1 cellular context compared by ENCODE assay signal in the genomic region with DNA sequence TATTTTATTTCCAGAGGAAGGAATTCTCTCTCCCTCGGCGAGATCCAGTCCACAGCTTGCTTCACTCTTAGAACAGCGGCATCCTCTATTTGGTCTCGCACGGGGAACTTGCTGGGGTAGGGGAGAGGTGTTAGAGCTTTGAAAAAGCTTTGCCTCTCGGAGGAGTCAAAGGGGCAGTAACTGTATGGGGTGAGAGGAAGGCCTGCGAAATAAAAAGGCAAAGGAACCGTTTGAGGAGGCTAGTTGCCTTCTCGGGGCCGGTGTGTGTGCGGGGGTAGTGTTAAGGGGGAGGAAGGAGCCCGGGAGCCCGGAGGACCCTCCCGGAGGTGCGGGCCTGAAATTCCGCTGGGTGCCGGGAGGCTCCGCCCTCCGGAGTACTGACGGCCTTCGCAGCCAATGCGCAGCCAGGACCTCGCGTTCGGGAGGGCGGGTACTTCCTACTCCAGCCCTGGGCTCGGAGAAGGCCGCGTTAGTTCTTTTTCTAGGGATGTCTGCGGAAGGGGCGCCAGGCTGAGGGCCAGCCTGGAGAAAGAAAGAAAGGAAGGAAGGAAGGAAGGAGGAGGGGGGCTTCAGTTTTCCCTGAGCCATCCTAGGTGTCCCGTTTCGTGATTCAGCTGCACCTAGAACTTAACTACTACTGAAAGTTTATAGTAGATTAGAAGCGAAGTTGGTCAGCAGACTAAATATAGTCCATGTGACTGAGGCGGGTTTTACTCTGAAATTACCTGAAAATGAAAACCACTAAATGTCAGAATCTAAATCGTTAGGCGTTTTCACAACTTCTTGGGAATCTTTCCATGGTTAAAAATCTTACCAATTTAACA.
TF ChIP-seq lines count a peak whose summit lies in the region.

No MANE protein-coding gene starts in this region.

TF ChIP-seq in HEK293, 187 proteins besides CTCF, POLR2A, EP300 and RAD21 (continued from another document and continues in another):
- TF ChIP-seq, protein P1, sequence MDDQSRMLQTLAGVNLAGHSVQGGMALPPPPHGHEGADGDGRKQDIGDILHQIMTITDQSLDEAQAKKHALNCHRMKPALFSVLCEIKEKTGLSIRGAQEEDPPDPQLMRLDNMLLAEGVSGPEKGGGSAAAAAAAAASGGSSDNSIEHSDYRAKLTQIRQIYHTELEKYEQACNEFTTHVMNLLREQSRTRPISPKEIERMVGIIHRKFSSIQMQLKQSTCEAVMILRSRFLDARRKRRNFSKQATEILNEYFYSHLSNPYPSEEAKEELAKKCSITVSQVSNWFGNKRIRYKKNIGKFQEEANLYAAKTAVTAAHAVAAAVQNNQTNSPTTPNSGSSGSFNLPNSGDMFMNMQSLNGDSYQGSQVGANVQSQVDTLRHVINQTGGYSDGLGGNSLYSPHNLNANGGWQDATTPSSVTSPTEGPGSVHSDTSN (CRISPR knock-in tag; IDR thresholded peaks at IDR 0.05) = peak; percentile 89
- TF ChIP-seq, protein P2, sequence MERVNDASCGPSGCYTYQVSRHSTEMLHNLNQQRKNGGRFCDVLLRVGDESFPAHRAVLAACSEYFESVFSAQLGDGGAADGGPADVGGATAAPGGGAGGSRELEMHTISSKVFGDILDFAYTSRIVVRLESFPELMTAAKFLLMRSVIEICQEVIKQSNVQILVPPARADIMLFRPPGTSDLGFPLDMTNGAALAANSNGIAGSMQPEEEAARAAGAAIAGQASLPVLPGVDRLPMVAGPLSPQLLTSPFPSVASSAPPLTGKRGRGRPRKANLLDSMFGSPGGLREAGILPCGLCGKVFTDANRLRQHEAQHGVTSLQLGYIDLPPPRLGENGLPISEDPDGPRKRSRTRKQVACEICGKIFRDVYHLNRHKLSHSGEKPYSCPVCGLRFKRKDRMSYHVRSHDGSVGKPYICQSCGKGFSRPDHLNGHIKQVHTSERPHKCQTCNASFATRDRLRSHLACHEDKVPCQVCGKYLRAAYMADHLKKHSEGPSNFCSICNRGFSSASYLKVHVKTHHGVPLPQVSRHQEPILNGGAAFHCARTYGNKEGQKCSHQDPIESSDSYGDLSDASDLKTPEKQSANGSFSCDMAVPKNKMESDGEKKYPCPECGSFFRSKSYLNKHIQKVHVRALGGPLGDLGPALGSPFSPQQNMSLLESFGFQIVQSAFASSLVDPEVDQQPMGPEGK (tag by site-specific recombination; IDR thresholded peaks at IDR 0.05) = peak; percentile 83
- TF ChIP-seq KLF8 (tag by site-specific recombination; IDR thresholded peaks at IDR 0.05) (no peak), ZNF423 (tag by site-specific recombination; IDR thresholded peaks at IDR 0.05) (0 out of 2 replicates have a peak, but pooled peaks have one; percentile 29), ZNF548 (tag by site-specific recombination; IDR thresholded peaks at IDR 0.05) (no peak), ZNF138 (tag by site-specific recombination; IDR thresholded peaks at IDR 0.05; ENCODE audit: borderline replicate concordance) (no peak), ZNF626 (tag by site-specific recombination; IDR thresholded peaks at IDR 0.05) (no peak), ZNF558 (tag by site-specific recombination; IDR thresholded peaks at IDR 0.05) (no peak), ZNF677 (tag by site-specific recombination; IDR thresholded peaks at IDR 0.05) (no peak), YY2 (tag by site-specific recombination; IDR thresholded peaks at IDR 0.05) (no peak), ZNF544 (tag by site-specific recombination; IDR thresholded peaks at IDR 0.05) (no peak), ZNF169 (tag by site-specific recombination; IDR thresholded peaks at IDR 0.05) (no peak), ZNF701 (tag by site-specific recombination; IDR thresholded peaks at IDR 0.05) (no peak), ZBTB8A (tag by site-specific recombination; IDR thresholded peaks at IDR 0.05) (peak; percentile 21; the same call in 1 of the 2 replicates), ZNF830 (tag by site-specific recombination; IDR thresholded peaks at IDR 0.05; ENCODE audit: low read depth) (no peak), ZNF174 (tag by site-specific recombination; IDR thresholded peaks at IDR 0.05) (no peak), ZNF600 (tag by site-specific recombination; IDR thresholded peaks at IDR 0.05) (no peak), RBAK (tag by site-specific recombination; IDR thresholded peaks at IDR 0.05) (no peak), REPIN1 (tag by site-specific recombination; IDR thresholded peaks at IDR 0.05; ENCODE audit: low read depth) (no peak), BCL11A (tag by site-specific recombination; IDR thresholded peaks at IDR 0.05; ENCODE audit: low read depth) (no peak), FEZF1 (tag by site-specific recombination; IDR thresholded peaks at IDR 0.05) (no peak), ZNF571 (tag by site-specific recombination; IDR thresholded peaks at IDR 0.05) (no peak), ZEB2 (tag by site-specific recombination; IDR thresholded peaks at IDR 0.05) (peak; percentile 58; the same call in 1 of the 2 replicates), HOXC10 (CRISPR knock-in tag; IDR thresholded peaks at IDR 0.05) (no peak), ZBTB17 (tag by site-specific recombination; IDR thresholded peaks at IDR 0.05) (no peak), ZNF19 (tag by site-specific recombination; IDR thresholded peaks at IDR 0.05; ENCODE audit: low read depth) (no peak), MZF1 (tag by site-specific recombination; IDR thresholded peaks at IDR 0.05; ENCODE audit: borderline replicate concordance) (no peak), ZNF596 (tag by site-specific recombination; IDR thresholded peaks at IDR 0.05) (no peak), ZNF157 (tag by site-specific recombination; IDR thresholded peaks at IDR 0.05) (no peak), ZNF670 (tag by site-specific recombination; IDR thresholded peaks at IDR 0.05; ENCODE audit: low read depth) (no peak), ZNF777 (tag by site-specific recombination; IDR thresholded peaks at IDR 0.05; ENCODE audit: borderline replicate concordance) (no peak), ZNF223 (tag by site-specific recombination; IDR thresholded peaks at IDR 0.05) (no peak)
- TF ChIP-seq, protein P3, sequence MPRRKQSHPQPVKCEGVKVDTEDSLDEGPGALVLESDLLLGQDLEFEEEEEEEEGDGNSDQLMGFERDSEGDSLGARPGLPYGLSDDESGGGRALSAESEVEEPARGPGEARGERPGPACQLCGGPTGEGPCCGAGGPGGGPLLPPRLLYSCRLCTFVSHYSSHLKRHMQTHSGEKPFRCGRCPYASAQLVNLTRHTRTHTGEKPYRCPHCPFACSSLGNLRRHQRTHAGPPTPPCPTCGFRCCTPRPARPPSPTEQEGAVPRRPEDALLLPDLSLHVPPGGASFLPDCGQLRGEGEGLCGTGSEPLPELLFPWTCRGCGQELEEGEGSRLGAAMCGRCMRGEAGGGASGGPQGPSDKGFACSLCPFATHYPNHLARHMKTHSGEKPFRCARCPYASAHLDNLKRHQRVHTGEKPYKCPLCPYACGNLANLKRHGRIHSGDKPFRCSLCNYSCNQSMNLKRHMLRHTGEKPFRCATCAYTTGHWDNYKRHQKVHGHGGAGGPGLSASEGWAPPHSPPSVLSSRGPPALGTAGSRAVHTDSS (tag by site-specific recombination; IDR thresholded peaks at IDR 0.05) = no peak
- TF ChIP-seq, protein P4, sequence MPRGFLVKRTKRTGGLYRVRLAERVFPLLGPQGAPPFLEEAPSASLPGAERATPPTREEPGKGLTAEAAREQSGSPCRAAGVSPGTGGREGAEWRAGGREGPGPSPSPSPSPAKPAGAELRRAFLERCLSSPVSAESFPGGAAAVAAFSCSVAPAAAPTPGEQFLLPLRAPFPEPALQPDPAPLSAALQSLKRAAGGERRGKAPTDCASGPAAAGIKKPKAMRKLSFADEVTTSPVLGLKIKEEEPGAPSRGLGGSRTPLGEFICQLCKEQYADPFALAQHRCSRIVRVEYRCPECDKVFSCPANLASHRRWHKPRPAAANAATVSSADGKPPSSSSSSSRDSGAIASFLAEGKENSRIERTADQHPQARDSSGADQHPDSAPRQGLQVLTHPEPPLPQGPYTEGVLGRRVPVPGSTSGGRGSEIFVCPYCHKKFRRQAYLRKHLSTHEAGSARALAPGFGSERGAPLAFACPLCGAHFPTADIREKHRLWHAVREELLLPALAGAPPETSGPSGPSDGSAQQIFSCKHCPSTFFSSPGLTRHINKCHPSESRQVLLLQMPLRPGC (tag by site-specific recombination; IDR thresholded peaks at IDR 0.05) = no peak
- TF ChIP-seq, protein P5, sequence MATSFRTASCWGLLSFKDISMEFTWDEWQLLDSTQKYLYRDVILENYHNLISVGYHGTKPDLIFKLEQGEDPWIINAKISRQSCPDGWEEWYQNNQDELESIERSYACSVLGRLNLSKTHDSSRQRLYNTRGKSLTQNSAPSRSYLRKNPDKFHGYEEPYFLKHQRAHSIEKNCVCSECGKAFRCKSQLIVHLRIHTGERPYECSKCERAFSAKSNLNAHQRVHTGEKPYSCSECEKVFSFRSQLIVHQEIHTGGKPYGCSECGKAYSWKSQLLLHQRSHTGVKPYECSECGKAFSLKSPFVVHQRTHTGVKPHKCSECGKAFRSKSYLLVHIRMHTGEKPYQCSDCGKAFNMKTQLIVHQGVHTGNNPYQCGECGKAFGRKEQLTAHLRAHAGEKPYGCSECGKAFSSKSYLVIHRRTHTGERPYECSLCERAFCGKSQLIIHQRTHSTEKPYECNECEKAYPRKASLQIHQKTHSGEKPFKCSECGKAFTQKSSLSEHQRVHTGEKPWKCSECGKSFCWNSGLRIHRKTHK (tag by site-specific recombination; IDR thresholded peaks at IDR 0.05) = no peak
- TF ChIP-seq, protein P6, sequence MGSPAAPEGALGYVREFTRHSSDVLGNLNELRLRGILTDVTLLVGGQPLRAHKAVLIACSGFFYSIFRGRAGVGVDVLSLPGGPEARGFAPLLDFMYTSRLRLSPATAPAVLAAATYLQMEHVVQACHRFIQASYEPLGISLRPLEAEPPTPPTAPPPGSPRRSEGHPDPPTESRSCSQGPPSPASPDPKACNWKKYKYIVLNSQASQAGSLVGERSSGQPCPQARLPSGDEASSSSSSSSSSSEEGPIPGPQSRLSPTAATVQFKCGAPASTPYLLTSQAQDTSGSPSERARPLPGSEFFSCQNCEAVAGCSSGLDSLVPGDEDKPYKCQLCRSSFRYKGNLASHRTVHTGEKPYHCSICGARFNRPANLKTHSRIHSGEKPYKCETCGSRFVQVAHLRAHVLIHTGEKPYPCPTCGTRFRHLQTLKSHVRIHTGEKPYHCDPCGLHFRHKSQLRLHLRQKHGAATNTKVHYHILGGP (tag by site-specific recombination; IDR thresholded peaks at IDR 0.05) = no peak
- TF ChIP-seq, protein P7, sequence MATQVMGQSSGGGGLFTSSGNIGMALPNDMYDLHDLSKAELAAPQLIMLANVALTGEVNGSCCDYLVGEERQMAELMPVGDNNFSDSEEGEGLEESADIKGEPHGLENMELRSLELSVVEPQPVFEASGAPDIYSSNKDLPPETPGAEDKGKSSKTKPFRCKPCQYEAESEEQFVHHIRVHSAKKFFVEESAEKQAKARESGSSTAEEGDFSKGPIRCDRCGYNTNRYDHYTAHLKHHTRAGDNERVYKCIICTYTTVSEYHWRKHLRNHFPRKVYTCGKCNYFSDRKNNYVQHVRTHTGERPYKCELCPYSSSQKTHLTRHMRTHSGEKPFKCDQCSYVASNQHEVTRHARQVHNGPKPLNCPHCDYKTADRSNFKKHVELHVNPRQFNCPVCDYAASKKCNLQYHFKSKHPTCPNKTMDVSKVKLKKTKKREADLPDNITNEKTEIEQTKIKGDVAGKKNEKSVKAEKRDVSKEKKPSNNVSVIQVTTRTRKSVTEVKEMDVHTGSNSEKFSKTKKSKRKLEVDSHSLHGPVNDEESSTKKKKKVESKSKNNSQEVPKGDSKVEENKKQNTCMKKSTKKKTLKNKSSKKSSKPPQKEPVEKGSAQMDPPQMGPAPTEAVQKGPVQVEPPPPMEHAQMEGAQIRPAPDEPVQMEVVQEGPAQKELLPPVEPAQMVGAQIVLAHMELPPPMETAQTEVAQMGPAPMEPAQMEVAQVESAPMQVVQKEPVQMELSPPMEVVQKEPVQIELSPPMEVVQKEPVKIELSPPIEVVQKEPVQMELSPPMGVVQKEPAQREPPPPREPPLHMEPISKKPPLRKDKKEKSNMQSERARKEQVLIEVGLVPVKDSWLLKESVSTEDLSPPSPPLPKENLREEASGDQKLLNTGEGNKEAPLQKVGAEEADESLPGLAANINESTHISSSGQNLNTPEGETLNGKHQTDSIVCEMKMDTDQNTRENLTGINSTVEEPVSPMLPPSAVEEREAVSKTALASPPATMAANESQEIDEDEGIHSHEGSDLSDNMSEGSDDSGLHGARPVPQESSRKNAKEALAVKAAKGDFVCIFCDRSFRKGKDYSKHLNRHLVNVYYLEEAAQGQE (tag by site-specific recombination; IDR thresholded peaks at IDR 0.05) = no peak
- TF ChIP-seq, protein P8, sequence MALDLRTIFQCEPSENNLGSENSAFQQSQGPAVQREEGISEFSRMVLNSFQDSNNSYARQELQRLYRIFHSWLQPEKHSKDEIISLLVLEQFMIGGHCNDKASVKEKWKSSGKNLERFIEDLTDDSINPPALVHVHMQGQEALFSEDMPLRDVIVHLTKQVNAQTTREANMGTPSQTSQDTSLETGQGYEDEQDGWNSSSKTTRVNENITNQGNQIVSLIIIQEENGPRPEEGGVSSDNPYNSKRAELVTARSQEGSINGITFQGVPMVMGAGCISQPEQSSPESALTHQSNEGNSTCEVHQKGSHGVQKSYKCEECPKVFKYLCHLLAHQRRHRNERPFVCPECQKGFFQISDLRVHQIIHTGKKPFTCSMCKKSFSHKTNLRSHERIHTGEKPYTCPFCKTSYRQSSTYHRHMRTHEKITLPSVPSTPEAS (tag by site-specific recombination; IDR thresholded peaks at IDR 0.05) = no peak
- TF ChIP-seq, protein P9, sequence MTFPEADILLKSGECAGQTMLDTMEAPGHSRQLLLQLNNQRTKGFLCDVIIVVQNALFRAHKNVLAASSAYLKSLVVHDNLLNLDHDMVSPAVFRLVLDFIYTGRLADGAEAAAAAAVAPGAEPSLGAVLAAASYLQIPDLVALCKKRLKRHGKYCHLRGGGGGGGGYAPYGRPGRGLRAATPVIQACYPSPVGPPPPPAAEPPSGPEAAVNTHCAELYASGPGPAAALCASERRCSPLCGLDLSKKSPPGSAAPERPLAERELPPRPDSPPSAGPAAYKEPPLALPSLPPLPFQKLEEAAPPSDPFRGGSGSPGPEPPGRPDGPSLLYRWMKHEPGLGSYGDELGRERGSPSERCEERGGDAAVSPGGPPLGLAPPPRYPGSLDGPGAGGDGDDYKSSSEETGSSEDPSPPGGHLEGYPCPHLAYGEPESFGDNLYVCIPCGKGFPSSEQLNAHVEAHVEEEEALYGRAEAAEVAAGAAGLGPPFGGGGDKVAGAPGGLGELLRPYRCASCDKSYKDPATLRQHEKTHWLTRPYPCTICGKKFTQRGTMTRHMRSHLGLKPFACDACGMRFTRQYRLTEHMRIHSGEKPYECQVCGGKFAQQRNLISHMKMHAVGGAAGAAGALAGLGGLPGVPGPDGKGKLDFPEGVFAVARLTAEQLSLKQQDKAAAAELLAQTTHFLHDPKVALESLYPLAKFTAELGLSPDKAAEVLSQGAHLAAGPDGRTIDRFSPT (tag by site-specific recombination; IDR thresholded peaks at IDR 0.05) = no peak
- TF ChIP-seq, protein P10, sequence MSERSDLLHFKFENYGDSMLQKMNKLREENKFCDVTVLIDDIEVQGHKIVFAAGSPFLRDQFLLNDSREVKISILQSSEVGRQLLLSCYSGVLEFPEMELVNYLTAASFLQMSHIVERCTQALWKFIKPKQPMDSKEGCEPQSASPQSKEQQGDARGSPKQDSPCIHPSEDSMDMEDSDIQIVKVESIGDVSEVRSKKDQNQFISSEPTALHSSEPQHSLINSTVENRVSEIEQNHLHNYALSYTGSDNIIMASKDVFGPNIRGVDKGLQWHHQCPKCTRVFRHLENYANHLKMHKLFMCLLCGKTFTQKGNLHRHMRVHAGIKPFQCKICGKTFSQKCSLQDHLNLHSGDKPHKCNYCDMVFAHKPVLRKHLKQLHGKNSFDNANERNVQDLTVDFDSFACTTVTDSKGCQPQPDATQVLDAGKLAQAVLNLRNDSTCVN (tag by site-specific recombination; optimal IDR thresholded peaks at IDR 0.05) = peak; percentile 32
